ENCODE assay signal across 19 cellular contexts in genomic region chr17:81563861-81564586, GRCh38. TPM values are rescaled to one million over a fixed set of nuclear protein-coding genes. Genes with fewer than 3 reads are reported as not detected.
DNase-seq lines count a peak whose midpoint lies in the region; ATAC-seq, FAIRE-seq and TF ChIP-seq lines count a peak whose summit lies in the region.
"Had no signal": no experiment of that assay in that cellular context is flagged by ENCODE, and none has a peak within 500 bp of the region (broad histone marks: within the 10 kb centered on the region; RNA-seq: fewer than 3 reads in every experiment).

No MANE protein-coding gene starts in this region.

- peaks cover 31 to 51% of the 10 kb centered on the region in 2 donors for H3K4me1 ChIP-seq in ascending aorta
- peaks cover 30% of the 10 kb centered on the region for H3K4me1 ChIP-seq in hepatocyte (ENCODE audit: insufficient read depth)
- no peaks in the 10 kb centered on the region for H3K4me1 ChIP-seq in neural progenitor cell

- H3K9me3 ChIP-seq in ascending aorta: no peaks in the 10 kb centered on the region
- H3K9me3 ChIP-seq in hepatocyte (ENCODE audit: low read depth): no peaks in the 10 kb centered on the region
- no peaks in the 10 kb centered on the region for H3K9me3 ChIP-seq in neural progenitor cell (ENCODE audit: low read depth)
- H3K9me3 ChIP-seq: colonic mucosa, left ventricle myocardium inferior, SJSA1, suprapubic skin had no signal

- H3K79me2 ChIP-seq in hepatocyte (no peaks in the 10 kb centered on the region), neural progenitor cell (ENCODE audit: low read depth) (no peaks in the 10 kb centered on the region)

- no peak for ATAC-seq in Right ventricle myocardium inferior
- ATAC-seq in left ventricle myocardium superior: no peak
- no peak for ATAC-seq in HG02973 (IDR thresholded peaks at IDR 0.05; ENCODE audit: unreplicated experiment)
- ATAC-seq: CD8-positive, alpha-beta T cell; naive thymus-derived CD8-positive, alpha-beta T cell had no signal

- peak overlapping the region in 1 of 2 donors; percentile 27 for H3K4me3 ChIP-seq in ascending aorta
- no peak overlapping the region for H3K4me3 ChIP-seq in hepatocyte
- no peak overlapping the region for H3K4me3 ChIP-seq in neural progenitor cell
- H3K4me3 ChIP-seq: colonic mucosa, left ventricle myocardium inferior, SJSA1, suprapubic skin had no signal

- H3K36me3 ChIP-seq in ascending aorta (peaks cover 40 to 62% of the 10 kb centered on the region in 2 donors), hepatocyte (replicated peaks; ENCODE audit: insufficient read depth, low read depth) (no peaks in the 10 kb centered on the region), neural progenitor cell (no peaks in the 10 kb centered on the region)

- H3K27me3 ChIP-seq in ascending aorta (no peaks in the 10 kb centered on the region), hepatocyte (no peaks in the 10 kb centered on the region), neural progenitor cell (no peaks in the 10 kb centered on the region)
- H3K27me3 ChIP-seq: colonic mucosa, SJSA1, suprapubic skin had no signal

- TF ChIP-seq CTCF in ascending aorta (IDR thresholded peaks at IDR 0.05): no peak
- no peak for TF ChIP-seq CTCF in hepatocyte (IDR thresholded peaks at IDR 0.05; ENCODE audit: poor library complexity)
- no peak for TF ChIP-seq CTCF in neural progenitor cell (IDR thresholded peaks at IDR 0.05)

- H3K4me3 Mint-ChIP-seq in neural progenitor cell: no peak overlapping the region
- H3K4me3 Mint-ChIP-seq: CD8-positive, alpha-beta T cell; naive thymus-derived CD8-positive, alpha-beta T cell had no signal

- peak; percentile 30 for FAIRE-seq in urothelium cell line (lab: Jason Lieb, UNC)
- FAIRE-seq: A204.1, G401.6 had no signal

- no peaks in the 10 kb centered on the region for H3K27me3 Mint-ChIP-seq in neural progenitor cell (ENCODE audit: insufficient read depth, low read depth)
- H3K27me3 Mint-ChIP-seq: naive thymus-derived CD8-positive, alpha-beta T cell had no signal

- H3K36me3 Mint-ChIP-seq in neural progenitor cell: peaks cover 12% of the 10 kb centered on the region

- no peak overlapping the region for H3K9ac ChIP-seq in neural progenitor cell

- DNase-seq in Right ventricle myocardium inferior (ENCODE audit: missing footprints) (peak; percentile 21), left ventricle myocardium superior (no peak), ascending aorta (ENCODE audit: low spot score in 2 of 2) (no peak), hepatocyte (ENCODE audit: low spot score) (no peak), urothelium cell line (ENCODE audit: low spot score) (no peak), neural progenitor cell (ENCODE audit: low spot score) (no peak), ecto neural progenitor cell (ENCODE audit: low spot score) (no peak)
- DNase-seq: activated T-cell treated with anti-CD3 and anti-CD28 coated beads, Interleukin-2, amount 50 U/mL, for 48 hours; CD8-positive, alpha-beta T cell; colonic mucosa; left ventricle myocardium inferior; naive thymus-derived CD8-positive, alpha-beta T cell; NCI-H2107 had no signal

- H3K27ac ChIP-seq in ascending aorta (peak overlapping the region; percentile 86 to 93), hepatocyte (peak overlapping the region; percentile 43), neural progenitor cell (no peak overlapping the region)
- H3K27ac ChIP-seq: colonic mucosa, left ventricle myocardium inferior, SJSA1, suprapubic skin had no signal

- H3K27ac Mint-ChIP-seq in neural progenitor cell: no peak overlapping the region
- H3K27ac Mint-ChIP-seq: CD8-positive, alpha-beta T cell; naive thymus-derived CD8-positive, alpha-beta T cell had no signal

- no peaks in the 10 kb centered on the region for H3K4me1 Mint-ChIP-seq in neural progenitor cell

- intact Hi-C loops in Right ventricle myocardium inferior (cut with DNase I): no loop called here
- intact Hi-C loops in left ventricle myocardium superior (cut with micrococcal nuclease): no loop called here
- intact Hi-C loops in ascending aorta (cut with DNase I): no loop called here

- WGBS in hepatocyte (ENCODE audit: low lambda C conversion rate, missing lambda C conversion rate): 84% methylated on average over 10 of the region's 10 CpGs

- H3K4me2 ChIP-seq in hepatocyte (no peak overlapping the region), neural progenitor cell (no peak overlapping the region)

- H4K20me1 ChIP-seq in hepatocyte (ENCODE audit: insufficient read depth, poor library complexity, severe bottlenecking) (no peaks in the 10 kb centered on the region), neural progenitor cell (ENCODE audit: low read depth) (no peaks in the 10 kb centered on the region)

- H3K9me2 ChIP-seq in hepatocyte (replicated peaks; ENCODE audit: insufficient read depth): no peaks in the 10 kb centered on the region

- H3F3A ChIP-seq in neural progenitor cell (ENCODE audit: low read depth): no peaks in the 10 kb centered on the region

- H2AFZ ChIP-seq in hepatocyte: no peak overlapping the region
- H2AFZ ChIP-seq in neural progenitor cell (replicated peaks): no peak overlapping the region

- no peaks in the 10 kb centered on the region for H3K9me3 Mint-ChIP-seq in neural progenitor cell
- H3K9me3 Mint-ChIP-seq: CD8-positive, alpha-beta T cell; naive thymus-derived CD8-positive, alpha-beta T cell had no signal

RNA-seq across cellular contexts. Expression of gene FAAP100, which starts 11.9 kb away (rescaled TPM):
- total RNA-seq in Right ventricle myocardium inferior: 14.8 TPM
- total RNA-seq in left ventricle myocardium superior: 15.4 TPM
- 75.6 TPM for total RNA-seq in ascending aorta
- 18.3 and 20.9 TPM in 2 replicates for total RNA-seq in hepatocyte
- 30.7 and 34.4 TPM in 2 replicates for polyA plus RNA-seq in hepatocyte
- total RNA-seq in neural progenitor cell (ENCODE audit: low replicate concordance): 9.7 and 36.5 TPM in 2 replicates

RNA-seq across cellular contexts. Expression of gene FSCN2, which starts 35.8 kb away (rescaled TPM):
- 0.19 TPM for total RNA-seq in Right ventricle myocardium inferior
- 0.50 TPM for total RNA-seq in left ventricle myocardium superior
- not detected for total RNA-seq in ascending aorta
- 1.8 and 3.7 TPM in 2 replicates for total RNA-seq in hepatocyte
- 0.29 and 0.40 TPM in 2 replicates for polyA plus RNA-seq in hepatocyte
- 0.28 TPM in 1 of 2 replicates, not detected in the other for total RNA-seq in neural progenitor cell (ENCODE audit: low replicate concordance)
- total RNA-seq: epithelial cell of proximal tubule had no signal
- polyA plus RNA-seq: naive thymus-derived CD8-positive, alpha-beta T cell had no signal

RNA-seq across cellular contexts. Expression of gene ACTG1, which starts 51.4 kb away (rescaled TPM):
- total RNA-seq in Right ventricle myocardium inferior (468 TPM), left ventricle myocardium superior (357 TPM), ascending aorta (6,075 TPM), hepatocyte (3,207 and 3,298 TPM in 2 replicates), neural progenitor cell (ENCODE audit: low replicate concordance) (1,228 and 2,405 TPM in 2 replicates)
- polyA plus RNA-seq in hepatocyte: 2,719 and 2,832 TPM in 2 replicates
